ENCODE assay signal across 8 cellular contexts in genomic region chr14:24051789-24052655, GRCh38. TPM values are rescaled to one million over a fixed set of nuclear protein-coding genes. Genes with fewer than 3 reads are reported as not detected.
DNase-seq lines count a peak whose midpoint lies in the region; ATAC-seq and TF ChIP-seq lines count a peak whose summit lies in the region.

CARMIL3 (plus strand) TSS chr14:24052009; CDS start chr14:24052154, 145 bp downstream.

- peak; percentile 77 for ATAC-seq in GM18867 (IDR thresholded peaks at IDR 0.05; ENCODE audit: unreplicated experiment)
- peak; percentile 76 for ATAC-seq in HG03108 (IDR thresholded peaks at IDR 0.05; ENCODE audit: unreplicated experiment)
- peak; percentile 80 for ATAC-seq in memory B cell (ENCODE audit: low read depth)

- no peaks in the 10 kb centered on the region for H3K9me3 ChIP-seq in effector memory CD4-positive, alpha-beta T cell (ENCODE audit: control insufficient read depth, low read length)

- no peak within 1 kb of the TSS for H3K27ac ChIP-seq in effector memory CD4-positive, alpha-beta T cell (ENCODE audit: insufficient read depth, low read length, poor library complexity, severe bottlenecking)

- H3K36me3 Mint-ChIP-seq in activated CD4-positive, alpha-beta memory T cell treated with anti-CD3 and anti-CD28 coated beads, Interleukin-2, amount 10 ng/mL, durations not matched to agents 7 days and 5 days (ENCODE audit: low read depth), result no peaks in the 10 kb centered on the region
- peaks cover 4% of the 10 kb centered on the region for H3K36me3 Mint-ChIP-seq in memory B cell

- CTCF ChIA-PET in activated CD4-positive, alpha-beta memory T cell treated with anti-CD3 and anti-CD28 coated beads, Interleukin-2, amount 10 ng/mL, durations not matched to agents 7 days and 5 days (lab: Charles Lee), result interaction anchor here (0.6 to 1.8 kb wide), 8 partner anchors 8 to 256 kb away, joined by 3 to 13 read pairs (median 4); partner anchors contain the start of genes CIDEB, DCAF11, DHRS4 and NRL

- H3K27me3 Mint-ChIP-seq in activated CD4-positive, alpha-beta memory T cell treated with anti-CD3 and anti-CD28 coated beads, Interleukin-2, amount 10 ng/mL, durations not matched to agents 7 days and 5 days, result peaks cover 26% of the 10 kb centered on the region
- H3K27me3 Mint-ChIP-seq in memory B cell, result no peaks in the 10 kb centered on the region

- H3K27me3 ChIP-seq in effector memory CD4-positive, alpha-beta T cell (replicated peaks; ENCODE audit: control insufficient read depth, insufficient read depth, low read length, poor library complexity, severe bottlenecking), result no peaks in the 10 kb centered on the region

- DNase-seq in AG10803 (ENCODE audit: low read depth) (peak; percentile 32), NCI-H510A treated with DMSO at 0.1 percent for 48 hours (lab: John Stamatoyannopoulos, UW) (peak; percentile 60), memory B cell (ENCODE audit: low spot score in 2 of 2) (peak; percentile 36 to 51)
- DNase-seq in activated CD4-positive, alpha-beta memory T cell treated with anti-CD3 and anti-CD28 coated beads, Interleukin-2, amount 10 ng/mL, durations not matched to agents 7 days and 5 days, result peak; percentile 72
- DNase-seq in effector memory CD4-positive, alpha-beta T cell, result peak; percentile 18 to 51 (median 30)
- DNase-seq in stimulated activated CD8-positive, alpha-beta memory T cell treated with anti-CD3 and anti-CD28 coated beads, Interleukin-15, amount 100 ng/mL, for 48 hours (ENCODE audit: low read depth in 2 of 2), result peak; percentile 49 to 56

- POLR2A ChIA-PET in activated CD4-positive, alpha-beta memory T cell treated with anti-CD3 and anti-CD28 coated beads, Interleukin-2, amount 10 ng/mL, durations not matched to agents 7 days and 5 days (lab: Charles Lee), result interaction anchor here (0.6 to 3.9 kb wide), 11 partner anchors 9 to 164 kb away, joined by 3 to 23 read pairs (median 4); partner anchors contain the start of genes DCAF11, IRF9, MDP1 and NRL

- no peaks in the 10 kb centered on the region for H3K9me3 Mint-ChIP-seq in activated CD4-positive, alpha-beta memory T cell treated with anti-CD3 and anti-CD28 coated beads, Interleukin-2, amount 10 ng/mL, durations not matched to agents 7 days and 5 days
- no peaks in the 10 kb centered on the region for H3K9me3 Mint-ChIP-seq in memory B cell

- H3K4me1 Mint-ChIP-seq in activated CD4-positive, alpha-beta memory T cell treated with anti-CD3 and anti-CD28 coated beads, Interleukin-2, amount 10 ng/mL, durations not matched to agents 7 days and 5 days, result peaks cover 23% of the 10 kb centered on the region
- H3K4me1 Mint-ChIP-seq in memory B cell, result peaks cover 39% of the 10 kb centered on the region

- H3K4me1 ChIP-seq in effector memory CD4-positive, alpha-beta T cell (ENCODE audit: control insufficient read depth, insufficient read depth, low read length, poor library complexity, severe bottlenecking), result peaks cover 10% of the 10 kb centered on the region

- H3K27ac Mint-ChIP-seq in activated CD4-positive, alpha-beta memory T cell treated with anti-CD3 and anti-CD28 coated beads, Interleukin-2, amount 10 ng/mL, durations not matched to agents 7 days and 5 days, result no peak within 1 kb of the TSS
- H3K27ac Mint-ChIP-seq in memory B cell, result peak within 1 kb of the TSS; percentile 9

- peak within 1 kb of the TSS; percentile 69 for H3K4me3 Mint-ChIP-seq in activated CD4-positive, alpha-beta memory T cell treated with anti-CD3 and anti-CD28 coated beads, Interleukin-2, amount 10 ng/mL, durations not matched to agents 7 days and 5 days
- peak within 1 kb of the TSS; percentile 83 for H3K4me3 Mint-ChIP-seq in memory B cell

- H3K4me3 ChIP-seq in AG10803 (ENCODE audit: low read length), result peak within 1 kb of the TSS; percentile 56
- peak within 1 kb of the TSS; percentile 70 for H3K4me3 ChIP-seq in effector memory CD4-positive, alpha-beta T cell (ENCODE audit: insufficient read depth, low read depth, low read length, poor library complexity, severe bottlenecking)

- no peak for TF ChIP-seq CTCF in AG10803 (conservative IDR thresholded peaks at IDR 0.05; ENCODE audit: low read length)

- H3K36me3 ChIP-seq in effector memory CD4-positive, alpha-beta T cell (ENCODE audit: control insufficient read depth, insufficient read depth, low read length), result no peaks in the 10 kb centered on the region

RNA-seq across cellular contexts. Expression of gene CARMIL3, which starts in this region (rescaled TPM):
- total RNA-seq in activated CD4-positive, alpha-beta memory T cell treated with anti-CD3 and anti-CD28 coated beads, Interleukin-2, amount 10 ng/mL, durations not matched to agents 7 days and 5 days, result 1 to 10 TPM; 3.7 to 4.2 TPM
